22 cellular contexts compared by ENCODE assay signal in genomic region chr9:125961037-125961436, GRCh38.
DNase-seq lines count a peak whose midpoint lies in the region; ATAC-seq, FAIRE-seq and TF ChIP-seq lines count a peak whose summit lies in the region.
"Had no signal": no experiment of that assay in that cellular context is flagged by ENCODE, and none has a peak within 500 bp of the region (broad histone marks: within the 10 kb centered on the region; RNA-seq: fewer than 3 reads in every experiment).

No MANE protein-coding gene starts in this region.

- no peak for FAIRE-seq in GM12891 (lab: Jason Lieb, UNC)
- FAIRE-seq: RCC 7860, urothelium cell line had no signal

- CTCF ChIA-PET in WTC11 (lab: Charles Lee): interaction anchor here (0.7 kb wide), 1 partner anchor 10 kb away, joined by 3 read pairs; no protein-coding TSS in a partner anchor
- CTCF ChIA-PET in activated naive CD4-positive, alpha-beta T cell treated with anti-CD3 and anti-CD28 coated beads for 36 hours (lab: Charles Lee): no interaction called here

- no peak overlapping the region for H3K4me3 Mint-ChIP-seq in WTC11
- H3K4me3 Mint-ChIP-seq in activated naive CD4-positive, alpha-beta T cell treated with anti-CD3 and anti-CD28 coated beads for 36 hours: no peak overlapping the region
- H3K4me3 Mint-ChIP-seq: activated B cell treated with CpG ODN at 0.5 μM for 24 hours; central memory CD8-positive, alpha-beta T cell had no signal

- intact Hi-C loops in activated naive CD4-positive, alpha-beta T cell treated with anti-CD3 and anti-CD28 coated beads for 36 hours (cut with micrococcal nuclease): no loop called here

- no peaks in the 10 kb centered on the region for H3K9me3 Mint-ChIP-seq in WTC11
- no peaks in the 10 kb centered on the region for H3K9me3 Mint-ChIP-seq in activated naive CD4-positive, alpha-beta T cell treated with anti-CD3 and anti-CD28 coated beads for 36 hours
- H3K9me3 Mint-ChIP-seq: activated B cell treated with CpG ODN at 0.5 μM for 24 hours; central memory CD8-positive, alpha-beta T cell; IgD-negative memory B cell had no signal

- no peak overlapping the region for H3K27ac Mint-ChIP-seq in WTC11
- H3K27ac Mint-ChIP-seq in activated naive CD4-positive, alpha-beta T cell treated with anti-CD3 and anti-CD28 coated beads for 36 hours: no peak overlapping the region
- H3K27ac Mint-ChIP-seq: activated B cell treated with CpG ODN at 0.5 μM for 24 hours, IgD-negative memory B cell had no signal

- TF ChIP-seq POLR2A in GM12891 (IDR thresholded peaks at IDR 0.05; ENCODE audit: low read depth, low read length): no peak

- DNase-seq in GM12891 (ENCODE audit: insufficient read length, low spot score) (no peak), WTC11 (ENCODE audit: low spot score) (no peak), iris pigment epithelial cell (ENCODE audit: low read depth) (peak; percentile 14), pons (ENCODE audit: low spot score) (peak; percentile 61), epidermal melanocyte (ENCODE audit: insufficient read length, low spot score) (no peak)
- no peak for DNase-seq in activated naive CD4-positive, alpha-beta T cell treated with anti-CD3 and anti-CD28 coated beads for 36 hours
- DNase-seq: ACHN; activated B cell treated with CpG ODN at 0.5 μM for 24 hours; activated CD4-positive, alpha-beta T cell treated with anti-CD3 and anti-CD28 coated beads, Interleukin-2, amount 50 U/mL, for 48 hours; activated gamma-delta T cell treated with Interleukin-2 at 50 U/mL for 16 hours; effector CD4-positive, alpha-beta T cell; left colon; NCI-H187; NCI-H345; stimulated activated CD4-positive, alpha-beta T cell treated with anti-CD3 and anti-CD28 coated beads, Interleukin-12 subunit alpha, Interleukin-12 subunit beta, amount 100 ng/mL, for 4 hours had no signal

- H3K4me1 Mint-ChIP-seq in WTC11: peaks cover 28% of the 10 kb centered on the region
- no peaks in the 10 kb centered on the region for H3K4me1 Mint-ChIP-seq in activated naive CD4-positive, alpha-beta T cell treated with anti-CD3 and anti-CD28 coated beads for 36 hours (ENCODE audit: low read depth)
- H3K4me1 Mint-ChIP-seq: central memory CD8-positive, alpha-beta T cell had no signal

- peaks cover 42% of the 10 kb centered on the region for H3K36me3 Mint-ChIP-seq in WTC11
- no peaks in the 10 kb centered on the region for H3K36me3 Mint-ChIP-seq in activated naive CD4-positive, alpha-beta T cell treated with anti-CD3 and anti-CD28 coated beads for 36 hours (ENCODE audit: low read depth)

- ATAC-seq in WTC11 (peak; percentile 36; the same call in 1 of the 2 replicates), HG02840 (IDR thresholded peaks at IDR 0.05; ENCODE audit: low FRiP score, unreplicated experiment) (no peak), GM19328 (IDR thresholded peaks at IDR 0.05; ENCODE audit: unreplicated experiment) (no peak)
- ATAC-seq: esophagus mucosa, left colon had no signal

- H3K27me3 Mint-ChIP-seq in WTC11 (ENCODE audit: low read depth): no peaks in the 10 kb centered on the region
- no peaks in the 10 kb centered on the region for H3K27me3 Mint-ChIP-seq in activated naive CD4-positive, alpha-beta T cell treated with anti-CD3 and anti-CD28 coated beads for 36 hours (ENCODE audit: low read depth)
- H3K27me3 Mint-ChIP-seq: activated B cell treated with CpG ODN at 0.5 μM for 24 hours; central memory CD8-positive, alpha-beta T cell; IgD-negative memory B cell had no signal

- TF ChIP-seq CTCF in WTC11 (IDR thresholded peaks at IDR 0.05): no peak

- POLR2A ChIA-PET in WTC11 (lab: Charles Lee): no interaction called here

TF ChIP-seq in GM12891, 5 proteins besides CTCF, POLR2A, EP300 and RAD21:
- no peak for TF ChIP-seq POU2F2 (IDR thresholded peaks at IDR 0.05; ENCODE audit: low read depth, low read length)
- TF ChIP-seq PAX5 (IDR thresholded peaks at IDR 0.05; ENCODE audit: insufficient read depth, low read length, severe bottlenecking): no peak
- no peak for TF ChIP-seq TAF1 (IDR thresholded peaks at IDR 0.05; ENCODE audit: low read depth, low read length)
- peak; percentile 44 for TF ChIP-seq SPI1 (IDR thresholded peaks at IDR 0.05; ENCODE audit: low read depth, low read length)
TF ChIP-seq in GM12891: peak in this region for 1.

TF ChIP-seq in WTC11, 78 proteins besides CTCF, POLR2A, EP300 and RAD21 (continues in another document):
- TF ChIP-seq, protein P1, sequence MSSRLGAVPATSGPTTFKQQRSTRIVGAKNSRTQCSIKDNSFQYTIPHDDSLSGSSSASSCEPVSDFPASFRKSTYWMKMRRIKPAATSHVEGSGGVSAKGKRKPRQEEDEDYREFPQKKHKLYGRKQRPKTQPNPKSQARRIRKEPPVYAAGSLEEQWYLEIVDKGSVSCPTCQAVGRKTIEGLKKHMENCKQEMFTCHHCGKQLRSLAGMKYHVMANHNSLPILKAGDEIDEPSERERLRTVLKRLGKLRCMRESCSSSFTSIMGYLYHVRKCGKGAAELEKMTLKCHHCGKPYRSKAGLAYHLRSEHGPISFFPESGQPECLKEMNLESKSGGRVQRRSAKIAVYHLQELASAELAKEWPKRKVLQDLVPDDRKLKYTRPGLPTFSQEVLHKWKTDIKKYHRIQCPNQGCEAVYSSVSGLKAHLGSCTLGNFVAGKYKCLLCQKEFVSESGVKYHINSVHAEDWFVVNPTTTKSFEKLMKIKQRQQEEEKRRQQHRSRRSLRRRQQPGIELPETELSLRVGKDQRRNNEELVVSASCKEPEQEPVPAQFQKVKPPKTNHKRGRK (CRISPR knock-in tag; IDR thresholded peaks at IDR 0.05; ENCODE audit: borderline replicate concordance): no peak
- TF ChIP-seq TEAD4 (CRISPR knock-in tag; IDR thresholded peaks at IDR 0.05) (no peak), STAT6 (CRISPR knock-in tag; conservative IDR thresholded peaks at IDR 0.05; ENCODE audit: low read depth) (no peak), CBFB (CRISPR knock-in tag; IDR thresholded peaks at IDR 0.05; ENCODE audit: low read depth) (no peak), ZNF219 (CRISPR knock-in tag; IDR thresholded peaks at IDR 0.05; ENCODE audit: borderline replicate concordance) (no peak), CREB1 (CRISPR knock-in tag; IDR thresholded peaks at IDR 0.05) (no peak), NR1H2 (CRISPR knock-in tag; IDR thresholded peaks at IDR 0.05) (no peak), ZNF532 (CRISPR knock-in tag; IDR thresholded peaks at IDR 0.05; ENCODE audit: borderline replicate concordance) (no peak), IRF1 (CRISPR knock-in tag; IDR thresholded peaks at IDR 0.05) (no peak), FOXK1 (CRISPR knock-in tag; IDR thresholded peaks at IDR 0.05) (no peak), FOXJ3 (CRISPR knock-in tag; IDR thresholded peaks at IDR 0.05; ENCODE audit: borderline replicate concordance) (no peak), SP1 (CRISPR knock-in tag; conservative IDR thresholded peaks at IDR 0.05) (no peak)

Comparison
In these comparisons a context has a peak if more than half of its experiments do, and no peak if none do; other contexts are left out.
1. DNase-seq: peak in iris pigment epithelial cell (single experiment) and pons (single experiment); none in GM12891 (single experiment), WTC11 (single experiment), epidermal melanocyte (single experiment) and activated naive CD4-positive, alpha-beta T cell treated with anti-CD3 and anti-CD28 coated beads for 36 hours (single experiment).